In genomic region chr16:74771656-74772315, GRCh38 we compare ENCODE assay signal across 10 cellular contexts.
DNase-seq lines count a peak whose midpoint lies in the region; ATAC-seq and TF ChIP-seq lines count a peak whose summit lies in the region.
"Had no signal": no experiment of that assay in that cellular context is flagged by ENCODE, and none has a peak within 500 bp of the region (broad histone marks: within the 10 kb centered on the region; RNA-seq: fewer than 3 reads in every experiment).

No MANE protein-coding gene starts in this region.

- peak; percentile 71 for DNase-seq in GM10266 (ENCODE audit: extremely low spot score)
- DNase-seq in MV-4-11 (lab: John Stamatoyannopoulos, UW): peak; percentile 61
- no peak for DNase-seq in NCI-H82 (lab: John Stamatoyannopoulos, UW)
- no peak for DNase-seq in NOMO-1 (lab: John Stamatoyannopoulos, UW; ENCODE audit: unreplicated experiment in 2 of 2)
- DNase-seq in NCI-H226: no peak
- no peak for DNase-seq in SW 1271 (lab: John Stamatoyannopoulos, UW)
- DNase-seq: IMR-90, NCI-H524 had no signal

- ATAC-seq in GM19351 (IDR thresholded peaks at IDR 0.05; ENCODE audit: unreplicated experiment) (peak; percentile 71), HG02852 (IDR thresholded peaks at IDR 0.05; ENCODE audit: unreplicated experiment) (peak; percentile 79)

- TF ChIP-seq CTCF in GM10266 (IDR thresholded peaks at IDR 0.05; ENCODE audit: control insufficient read depth, insufficient read depth, low read depth, missing control alignments): no peak

Comparison
In these comparisons a context has a peak if more than half of its experiments do, and no peak if none do; other contexts are left out.
1. DNase-seq: peak in GM10266 (single experiment) and MV-4-11 (single experiment); none in NCI-H82 (single experiment), NOMO-1 (0 of 2), NCI-H226 (single experiment) and SW 1271 (0 of 2).